ENCODE assay signal across 11 cellular contexts in genomic region chr18:74745658-74746403, GRCh38.
DNase-seq lines count a peak whose midpoint lies in the region; ATAC-seq and TF ChIP-seq lines count a peak whose summit lies in the region.
"Had no signal": no experiment of that assay in that cellular context is flagged by ENCODE, and none has a peak within 500 bp of the region (broad histone marks: within the 10 kb centered on the region; RNA-seq: fewer than 3 reads in every experiment).

No MANE protein-coding gene starts in this region.

- H3K4me3 ChIP-seq in HFF-Myc (replicated peaks; ENCODE audit: low read depth, low read length) (no peak overlapping the region), SJSA1 (no peak overlapping the region), fibroblast of the aortic adventitia (ENCODE audit: low read depth, low read length) (no peak overlapping the region)
- H3K4me3 ChIP-seq: sigmoid colon had no signal

- H3K4me1 ChIP-seq in SJSA1 (replicated peaks), result peaks cover 24% of the 10 kb centered on the region

- no peaks in the 10 kb centered on the region for H3K27me3 ChIP-seq in SJSA1 (replicated peaks)
- H3K27me3 ChIP-seq: sigmoid colon had no signal

- ATAC-seq in GM18520 (IDR thresholded peaks at IDR 0.05; ENCODE audit: unreplicated experiment), result no peak
- no peak for ATAC-seq in HG03378 (IDR thresholded peaks at IDR 0.05; ENCODE audit: unreplicated experiment)
- no peak for ATAC-seq in GM18858 (IDR thresholded peaks at IDR 0.05; ENCODE audit: unreplicated experiment)

- no peaks in the 10 kb centered on the region for H3K9me3 ChIP-seq in SJSA1 (replicated peaks)
- H3K9me3 ChIP-seq: sigmoid colon had no signal

- H3K36me3 ChIP-seq in SJSA1, result 0 out of 2 replicates have a peak, but pooled peaks cover 4% of the 10 kb centered on the region
- H3K36me3 ChIP-seq: sigmoid colon had no signal

- H3K27ac ChIP-seq in SJSA1, result peak overlapping the region; percentile 26; the same call in 1 of the 2 replicates
- H3K27ac ChIP-seq: sigmoid colon had no signal

- TF ChIP-seq CTCF in HFF-Myc (IDR thresholded peaks at IDR 0.05; ENCODE audit: low read depth, low read length, missing control alignments) (no peak), fibroblast of the aortic adventitia (IDR thresholded peaks at IDR 0.05; ENCODE audit: insufficient read depth, low read length) (no peak)

- DNase-seq in HFF-Myc (ENCODE audit: extremely low read depth, low read depth) (peak; percentile 20), SJSA1 (ENCODE audit: low read depth in 1 of 2, low spot score in 2 of 2) (peak; percentile 52 to 72), fibroblast of the aortic adventitia (ENCODE audit: low read depth) (peak; percentile 71), stromal cell of bone marrow (ENCODE audit: low read depth) (peak; percentile 41)
- no peak for DNase-seq in stimulated activated CD4-positive, alpha-beta T cell treated with anti-CD3 and anti-CD28 coated beads, Interleukin-15, amount 100 ng/mL, for 24 hours
- DNase-seq: mesendoderm, NCI-H2107, sigmoid colon had no signal
